Comparison of ENCODE assay signal across 9 cellular contexts in the genomic region with DNA sequence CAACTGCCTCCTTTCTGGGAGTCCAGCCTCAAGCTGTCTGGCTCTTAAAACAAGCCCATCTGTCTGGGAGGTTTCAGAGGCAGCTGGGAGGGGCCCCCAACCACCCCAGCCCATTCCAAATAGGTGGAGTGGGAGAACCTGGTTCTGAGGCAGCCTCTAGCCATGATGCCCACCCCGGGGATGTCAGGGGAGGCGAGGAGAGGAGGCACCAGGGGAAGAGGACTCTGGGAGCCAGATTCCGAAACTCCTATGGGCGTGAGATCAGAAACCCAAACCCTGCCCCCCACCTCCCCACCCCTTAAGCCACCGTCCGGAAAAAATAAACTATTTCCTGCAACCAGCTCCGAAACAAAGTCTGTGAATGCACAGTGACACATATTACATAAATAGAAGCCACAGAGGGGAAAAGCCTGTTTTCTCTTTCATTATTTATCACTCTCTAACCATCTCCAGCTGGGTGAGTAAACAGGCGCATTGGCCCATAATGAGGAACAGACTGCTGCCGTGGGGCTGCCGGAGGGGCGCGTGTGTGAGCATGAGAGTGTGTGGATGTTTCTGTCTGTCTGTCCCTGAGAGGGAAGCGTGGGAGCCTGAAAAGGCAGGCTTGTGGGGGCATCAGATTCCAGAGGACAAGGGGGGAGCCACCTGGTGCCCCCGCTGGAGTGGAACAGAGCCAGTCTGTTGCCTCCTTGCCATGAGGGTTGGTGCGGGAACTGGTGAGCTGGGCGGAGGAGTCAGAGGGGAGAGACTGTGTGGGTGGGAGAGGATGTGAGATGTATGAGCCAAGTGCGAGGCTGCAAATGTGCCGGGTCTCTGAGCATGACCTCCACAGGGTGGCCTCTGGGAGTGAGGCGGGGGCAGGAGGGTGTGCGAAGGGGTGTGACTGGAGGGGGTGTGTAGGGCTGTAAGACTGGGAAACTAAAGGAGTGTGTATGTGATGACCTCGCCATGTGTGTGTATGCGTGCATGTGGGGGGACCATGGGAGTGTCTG. TPM values are rescaled to one million over a fixed set of nuclear protein-coding genes. Genes with fewer than 3 reads are reported as not detected.
DNase-seq lines count a peak whose midpoint lies in the region; ATAC-seq and TF ChIP-seq lines count a peak whose summit lies in the region.
"Had no signal": no experiment of that assay in that cellular context is flagged by ENCODE, and none has a peak within 500 bp of the region (broad histone marks: within the 10 kb centered on the region; RNA-seq: fewer than 3 reads in every experiment).

No MANE protein-coding gene starts in this region.

- no peak for TF ChIP-seq CTCF in HFF-Myc (IDR thresholded peaks at IDR 0.05; ENCODE audit: low read depth, low read length, missing control alignments)
- no peak for TF ChIP-seq CTCF in gastrocnemius medialis (IDR thresholded peaks at IDR 0.05 in 4 of 5, conservative IDR thresholded peaks at IDR 0.05 in 1 of 5)

- H3K9me3 ChIP-seq in gastrocnemius medialis = no peaks in the 10 kb centered on the region
- H3K9me3 ChIP-seq: A549 had no signal

- intact Hi-C loops in gastrocnemius medialis (cut with DNase I; ENCODE audit: low total_unique reads) = no loop called here

- DNase-seq in NCI-H2029 (lab: John Stamatoyannopoulos, UW) (peak; percentile 48), NCI-H2029 treated with DMSO at 0.1 percent for 48 hours (lab: John Stamatoyannopoulos, UW) (no peak), HFF-Myc (ENCODE audit: extremely low read depth, low read depth) (peak; percentile 83), NCI-H1694 treated with DMSO at 0.1 percent for 48 hours (lab: John Stamatoyannopoulos, UW) (peak; percentile 73), activated T-cell treated with anti-CD3 and anti-CD28 coated beads for 24 hours (ENCODE audit: low read depth) (peak; percentile 61), iPS-NIHi7 (ENCODE audit: extremely low spot score) (peak; percentile 41), gastrocnemius medialis (no peak)
- DNase-seq in stimulated activated CD8-positive, alpha-beta memory T cell treated with anti-CD3 and anti-CD28 coated beads, Interleukin-7, amount 100 ng/mL, for 4 hours (ENCODE audit: low read depth in 2 of 2) = peak; percentile 77 to 79

- H3K4me1 ChIP-seq in gastrocnemius medialis = no peaks in the 10 kb centered on the region

- no peak for TF ChIP-seq POLR2A in gastrocnemius medialis (IDR thresholded peaks at IDR 0.05)

- in situ Hi-C loops in gastrocnemius medialis (cut with MboI; ENCODE audit: low sequenced_read_pairs in 4 of 4) = no loop called here

- no peaks in the 10 kb centered on the region for H3K36me3 ChIP-seq in gastrocnemius medialis

- ATAC-seq in gastrocnemius medialis = no peak
- ATAC-seq: A549 had no signal

- H3K4me3 ChIP-seq in HFF-Myc (replicated peaks; ENCODE audit: low read depth, low read length) = 0 out of 2 replicates have a peak overlapping the region, but pooled peaks have one; percentile 19
- no peak overlapping the region for H3K4me3 ChIP-seq in gastrocnemius medialis
- H3K4me3 ChIP-seq: A549 had no signal

- peaks cover 0 to 9% (median 0%) of the 10 kb centered on the region in 3 donors for H3K27me3 ChIP-seq in gastrocnemius medialis

- no peak overlapping the region for H3K27ac ChIP-seq in gastrocnemius medialis
- H3K27ac ChIP-seq: A549 had no signal

RNA-seq across cellular contexts. Expression of a gene that starts 14.3 kb away (rescaled TPM):
- 10 to 100 TPM in 1 of 4 donors, 1 to 10 TPM in 3; 3.4 to 11.4 (median 6.5) TPM for total RNA-seq in gastrocnemius medialis

Comparison
In these comparisons a context has a peak if more than half of its experiments do, and no peak if none do; other contexts are left out.
1. DNase-seq: peak in NCI-H2029 (single experiment), HFF-Myc (single experiment), NCI-H1694 treated with DMSO at 0.1 percent for 48 hours (single experiment), activated T-cell treated with anti-CD3 and anti-CD28 coated beads for 24 hours (single experiment), iPS-NIHi7 (single experiment) and stimulated activated CD8-positive, alpha-beta memory T cell treated with anti-CD3 and anti-CD28 coated beads, Interleukin-7, amount 100 ng/mL, for 4 hours (2 of 2); none in NCI-H2029 treated with DMSO at 0.1 percent for 48 hours (single experiment) and gastrocnemius medialis (0 of 2).